8 cellular contexts compared by ENCODE assay signal in genomic region chr2:95158891-95159619, GRCh38. TPM values are rescaled to one million over a fixed set of nuclear protein-coding genes. Genes with fewer than 3 reads are reported as not detected.
A peak's percentile ranks its signal among the peaks of the same experiment; 100 is the strongest.
DNase-seq lines count a peak whose midpoint lies in the region; ATAC-seq and TF ChIP-seq lines count a peak whose summit lies in the region.

No MANE protein-coding gene starts in this region.

- ATAC-seq in GM18498 (IDR thresholded peaks at IDR 0.05; ENCODE audit: unreplicated experiment) (peak; percentile 63), HG02884 (IDR thresholded peaks at IDR 0.05; ENCODE audit: unreplicated experiment) (peak; percentile 52), heart left ventricle (peak; percentile 36 to 73 (median 70))

- no peak for DNase-seq in AG09309 (ENCODE audit: low read depth)
- DNase-seq in NCI-H748 (lab: John Stamatoyannopoulos, UW; ENCODE audit: unreplicated experiment), result peak; percentile 49
- DNase-seq in adrenal gland, result peak; percentile 33 to 67 (median 55)
- peak; percentile 42 to 73 (median 61) for DNase-seq in heart left ventricle
- DNase-seq in osteocyte (ENCODE audit: extremely low spot score, unreplicated experiment), result no peak
- DNase-seq in NOMO-1 treated with DMSO at 0.1 percent for 48 hours (lab: John Stamatoyannopoulos, UW; ENCODE audit: unreplicated experiment), result no peak

- H3K4me3 ChIP-seq in AG09309 (ENCODE audit: control insufficient read depth, low read depth, low read length) (peak overlapping the region; percentile 84), adrenal gland (peak overlapping the region in 3 of 4 donors; percentile 38 to 92 (median 60)), heart left ventricle (peak overlapping the region; percentile 50 to 93 (median 81))

- H3K9me3 ChIP-seq in adrenal gland (replicated peaks in 1 of 3) (peaks cover 0 to 14% (median 0%) of the 10 kb centered on the region in 3 donors), heart left ventricle (peaks cover 0 to 18% (median 2%) of the 10 kb centered on the region in 12 donors)

- H3K4me1 ChIP-seq in adrenal gland (replicated peaks in 1 of 2), result peaks cover 7 to 11% of the 10 kb centered on the region in 2 donors
- peaks cover 4 to 28% (median 15%) of the 10 kb centered on the region in 12 donors for H3K4me1 ChIP-seq in heart left ventricle

- H3K27me3 ChIP-seq in adrenal gland (no peaks in the 10 kb centered on the region), heart left ventricle (no peaks in the 10 kb centered on the region)

- TF ChIP-seq CTCF in AG09309 (IDR thresholded peaks at IDR 0.05; ENCODE audit: control insufficient read depth, insufficient read depth, low read depth, low read length, missing control alignments) (no peak), adrenal gland (IDR thresholded peaks at IDR 0.05) (no peak), heart left ventricle (IDR thresholded peaks at IDR 0.05) (no peak), osteocyte (IDR thresholded peaks at IDR 0.05) (no peak)

- H3K27ac ChIP-seq in adrenal gland, result peak overlapping the region in 3 of 5 donors; percentile 49 to 86 (median 54)
- H3K27ac ChIP-seq in heart left ventricle, result peak overlapping the region; percentile 35 to 88 (median 77)

- WGBS in adrenal gland, 4 donors, result 1 to 10% (median 4%) methylated on average over 3 to 58 of the region's 58 CpGs
- 1 to 2% (median 1%) methylated on average over 24 to 58 of the region's 58 CpGs for WGBS in heart left ventricle, 4 donors

- H3K27me3 Mint-ChIP-seq in osteocyte (ENCODE audit: unreplicated experiment), result no peaks in the 10 kb centered on the region

- intact Hi-C loops in adrenal gland (cut with DNase I) (loop anchor here in 1 of 2 donors (5.0 kb wide), 1 partner anchor 37 kb away; the partner anchor contains the start of gene MRPS5), heart left ventricle (cut with DNase I) (loop anchor here in 4 of 10 donors (2.0 to 5.0 kb wide), 2 partner anchors 36 to 37 kb away; partner anchors contain the start of gene MRPS5 (in 3 of the 4))

- peaks cover 16% of the 10 kb centered on the region for H3K9me3 Mint-ChIP-seq in osteocyte (ENCODE audit: unreplicated experiment)

- peak overlapping the region; percentile 70 for H3K27ac Mint-ChIP-seq in osteocyte (ENCODE audit: unreplicated experiment)

- no peaks in the 10 kb centered on the region for H3K36me3 ChIP-seq in adrenal gland (replicated peaks in 1 of 2)
- H3K36me3 ChIP-seq in heart left ventricle, result peaks cover 0 to 31% (median 20%) of the 10 kb centered on the region in 9 donors

- peaks cover 32% of the 10 kb centered on the region for H3K36me3 Mint-ChIP-seq in osteocyte (ENCODE audit: unreplicated experiment)

- H3K4me1 Mint-ChIP-seq in osteocyte (ENCODE audit: unreplicated experiment), result peaks cover 13% of the 10 kb centered on the region

- peak overlapping the region; percentile 82 for H3K4me3 Mint-ChIP-seq in osteocyte (ENCODE audit: unreplicated experiment)

- TF ChIP-seq POLR2A in adrenal gland (IDR thresholded peaks at IDR 0.05) (no peak), heart left ventricle (IDR thresholded peaks at IDR 0.05) (no peak)

RNA-seq across cellular contexts. Expression of gene ZNF514, which starts 0.6 kb away (rescaled TPM):
- 10 to 100 TPM in 5 of 8 donors, 1 to 10 TPM in 3; 4.6 to 20.5 (median 13.4) TPM for total RNA-seq in adrenal gland
- 10 to 100 TPM in 2 of 3 donors, 1 to 10 TPM in 1; 8.3 to 26.1 (median 11.7) TPM for polyA plus RNA-seq in adrenal gland
- total RNA-seq in heart left ventricle, result 10 to 100 TPM in 6 of 9 donors, 1 to 10 TPM in 3; 6.1 to 16.8 (median 11.2) TPM
- polyA plus RNA-seq in heart left ventricle, result 10 to 100 TPM in 1 of 2 donors, 1 to 10 TPM in 1; 7.4 to 11.9 TPM
- total RNA-seq in osteocyte, result 14.3 and 19.0 TPM in 2 replicates

RNA-seq across cellular contexts. Expression of gene ZNF2, which starts 6.6 kb away (rescaled TPM):
- total RNA-seq in adrenal gland (1 to 10 TPM; 1.8 to 9.3 (median 5.6) TPM), heart left ventricle (1 to 10 TPM; 2.5 to 5.9 (median 3.5) TPM), osteocyte (5.5 and 5.8 TPM in 2 replicates)
- polyA plus RNA-seq in adrenal gland (1 to 10 TPM; 2.1 to 5.8 (median 2.8) TPM), heart left ventricle (1 to 10 TPM; 1.2 to 2.0 TPM)

RNA-seq across cellular contexts. Expression of gene MRPS5, which starts 37.4 kb away (rescaled TPM):
- total RNA-seq in adrenal gland, result 10 to 100 TPM; 41.0 to 64.3 (median 48.4) TPM
- 10 to 100 TPM; 72.0 to 96.7 (median 93.4) TPM for polyA plus RNA-seq in adrenal gland
- 10 to 100 TPM; 52.4 to 80.0 (median 69.7) TPM for total RNA-seq in heart left ventricle
- 100 to 1,000 TPM in 1 of 2 donors, 10 to 100 TPM in 1; 95.9 to 116 TPM for polyA plus RNA-seq in heart left ventricle
- total RNA-seq in osteocyte, result 43.3 and 44.8 TPM in 2 replicates

RNA-seq across cellular contexts. Expression of gene ZNF892, which starts 48.3 kb away (rescaled TPM):
- total RNA-seq in adrenal gland, result 1 to 10 TPM; 1.4 to 3.7 (median 2.2) TPM
- under 1 TPM in 2 of 3 donors, not detected in 1; 0.32 to 0.73 TPM for polyA plus RNA-seq in adrenal gland
- 1 to 10 TPM; 2.0 to 4.9 (median 3.7) TPM for total RNA-seq in heart left ventricle
- polyA plus RNA-seq in heart left ventricle, result 1 to 10 TPM; 1.2 to 1.3 TPM
- total RNA-seq in osteocyte, result 7.0 and 7.6 TPM in 2 replicates

Comparison
In these comparisons a context has a peak if more than half of its experiments do, and no peak if none do; other contexts are left out.
1. DNase-seq: peak in NCI-H748 (single experiment), adrenal gland (7 of 7) and heart left ventricle (5 of 5); none in AG09309 (single experiment), osteocyte (single experiment) and NOMO-1 treated with DMSO at 0.1 percent for 48 hours (single experiment).
2. Peak in every context shown above with its lines, with median percentiles within 50 percentile points of each other: H3K4me3 ChIP-seq and ATAC-seq.